1 cellular context compared by ENCODE assay signal in the genomic region with DNA sequence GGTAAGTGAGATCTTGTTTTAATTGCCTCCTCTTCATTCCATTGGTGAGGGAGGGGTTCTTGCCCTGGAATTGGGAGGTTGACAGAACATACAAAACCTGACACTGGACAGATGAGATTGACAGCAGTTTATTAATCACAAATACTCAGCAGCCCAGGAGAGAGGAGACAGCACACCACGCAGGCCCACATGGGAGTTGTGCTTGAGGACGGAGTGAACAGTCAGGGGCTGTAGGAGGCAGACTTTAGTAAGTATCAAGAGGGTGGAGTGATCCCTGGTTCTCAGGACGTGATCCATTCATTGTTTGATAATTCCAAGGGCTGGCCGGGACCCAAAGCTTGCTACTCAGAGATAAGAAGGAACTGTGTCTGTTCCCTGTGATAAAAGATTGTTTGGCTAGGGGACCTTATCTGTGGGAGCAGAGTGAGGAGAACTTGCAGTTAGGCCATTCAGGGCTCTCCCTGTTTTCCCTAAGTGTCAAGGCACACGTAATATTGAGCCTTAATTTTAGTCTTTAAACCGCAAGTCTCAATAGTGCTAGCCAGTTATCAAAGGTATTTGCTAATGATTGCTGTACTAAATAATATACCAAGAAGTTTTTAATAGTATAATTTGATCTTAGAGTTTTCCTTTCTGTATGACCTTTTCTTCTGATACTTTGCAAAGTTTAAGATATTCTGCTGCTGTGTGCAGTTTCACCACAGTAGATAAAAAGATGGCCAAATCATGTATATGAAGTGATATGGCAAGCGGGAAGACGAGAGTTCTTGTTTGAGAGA.
A peak's percentile ranks its signal among the peaks of the same experiment; 100 is the strongest.
TF ChIP-seq lines count a peak whose summit lies in the region.

No MANE protein-coding gene starts in this region.

TF ChIP-seq in K562, 482 proteins besides CTCF, POLR2A, EP300 and RAD21 (continued from another document and continues in another):
- peak; percentile 99 for TF ChIP-seq FOXM1 (IDR thresholded peaks at IDR 0.05; ENCODE audit: low read depth)
- no peak for TF ChIP-seq FOXM1 (CRISPR knock-in tag; IDR thresholded peaks at IDR 0.05; ENCODE audit: low read depth)
- TF ChIP-seq TAF15 (IDR thresholded peaks at IDR 0.05; ENCODE audit: low read depth, low read length) = no peak
- no peak for TF ChIP-seq SPI1 (IDR thresholded peaks at IDR 0.05; ENCODE audit: borderline replicate concordance, low read depth, low read length)
- no peak for TF ChIP-seq ZNF717 (CRISPR knock-in tag; IDR thresholded peaks at IDR 0.05)
- peak; percentile 82 for TF ChIP-seq ZNF239 (CRISPR knock-in tag; IDR thresholded peaks at IDR 0.05)
- TF ChIP-seq ARNT (IDR thresholded peaks at IDR 0.05) = peak; percentile 99
- no peak for TF ChIP-seq ZFP36 (IDR thresholded peaks at IDR 0.05; ENCODE audit: low read depth, low read length, partially characterized antibody)
- TF ChIP-seq TBL1XR1 (IDR thresholded peaks at IDR 0.05; ENCODE audit: low read length in 2 of 2) = peak; percentile 94 to 100
- no peak for TF ChIP-seq GABPB2 (CRISPR knock-in tag; conservative IDR thresholded peaks at IDR 0.05)
- TF ChIP-seq SRF (CRISPR knock-in tag; IDR thresholded peaks at IDR 0.05) = peak in 1 of 2 experiments; percentile 79; a peak in 2 of 4 replicates
- TF ChIP-seq ZNF316 (IDR thresholded peaks at IDR 0.05) = peak; percentile 76
- TF ChIP-seq CC2D1A (IDR thresholded peaks at IDR 0.05) = peak; percentile 100
- TF ChIP-seq, protein P1, sequence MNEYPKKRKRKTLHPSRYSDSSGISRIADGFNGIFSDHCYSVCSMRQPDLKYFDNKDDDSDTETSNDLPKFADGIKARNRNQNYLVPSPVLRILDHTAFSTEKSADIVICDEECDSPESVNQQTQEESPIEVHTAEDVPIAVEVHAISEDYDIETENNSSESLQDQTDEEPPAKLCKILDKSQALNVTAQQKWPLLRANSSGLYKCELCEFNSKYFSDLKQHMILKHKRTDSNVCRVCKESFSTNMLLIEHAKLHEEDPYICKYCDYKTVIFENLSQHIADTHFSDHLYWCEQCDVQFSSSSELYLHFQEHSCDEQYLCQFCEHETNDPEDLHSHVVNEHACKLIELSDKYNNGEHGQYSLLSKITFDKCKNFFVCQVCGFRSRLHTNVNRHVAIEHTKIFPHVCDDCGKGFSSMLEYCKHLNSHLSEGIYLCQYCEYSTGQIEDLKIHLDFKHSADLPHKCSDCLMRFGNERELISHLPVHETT (CRISPR knock-in tag; conservative IDR thresholded peaks at IDR 0.05 in 1 of 2, IDR thresholded peaks at IDR 0.05 in 1 of 2) = peak in 1 of 2 experiments; percentile 98; a peak in 2 of 4 replicates
- 0 out of 2 replicates have a peak, but pooled peaks have one; percentile 66 for TF ChIP-seq HDGF (IDR thresholded peaks at IDR 0.05)
- no peak for TF ChIP-seq ZNF121 (CRISPR knock-in tag; conservative IDR thresholded peaks at IDR 0.05)
- TF ChIP-seq, protein P2, sequence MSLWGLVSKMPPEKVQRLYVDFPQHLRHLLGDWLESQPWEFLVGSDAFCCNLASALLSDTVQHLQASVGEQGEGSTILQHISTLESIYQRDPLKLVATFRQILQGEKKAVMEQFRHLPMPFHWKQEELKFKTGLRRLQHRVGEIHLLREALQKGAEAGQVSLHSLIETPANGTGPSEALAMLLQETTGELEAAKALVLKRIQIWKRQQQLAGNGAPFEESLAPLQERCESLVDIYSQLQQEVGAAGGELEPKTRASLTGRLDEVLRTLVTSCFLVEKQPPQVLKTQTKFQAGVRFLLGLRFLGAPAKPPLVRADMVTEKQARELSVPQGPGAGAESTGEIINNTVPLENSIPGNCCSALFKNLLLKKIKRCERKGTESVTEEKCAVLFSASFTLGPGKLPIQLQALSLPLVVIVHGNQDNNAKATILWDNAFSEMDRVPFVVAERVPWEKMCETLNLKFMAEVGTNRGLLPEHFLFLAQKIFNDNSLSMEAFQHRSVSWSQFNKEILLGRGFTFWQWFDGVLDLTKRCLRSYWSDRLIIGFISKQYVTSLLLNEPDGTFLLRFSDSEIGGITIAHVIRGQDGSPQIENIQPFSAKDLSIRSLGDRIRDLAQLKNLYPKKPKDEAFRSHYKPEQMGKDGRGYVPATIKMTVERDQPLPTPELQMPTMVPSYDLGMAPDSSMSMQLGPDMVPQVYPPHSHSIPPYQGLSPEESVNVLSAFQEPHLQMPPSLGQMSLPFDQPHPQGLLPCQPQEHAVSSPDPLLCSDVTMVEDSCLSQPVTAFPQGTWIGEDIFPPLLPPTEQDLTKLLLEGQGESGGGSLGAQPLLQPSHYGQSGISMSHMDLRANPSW (CRISPR knock-in tag; IDR thresholded peaks at IDR 0.05) = peak; percentile 80; the same call in 1 of the 2 replicates
- no peak for TF ChIP-seq SIX5 (IDR thresholded peaks at IDR 0.05; ENCODE audit: borderline replicate concordance in 1 of 2, insufficient read depth in 1 of 2, low read depth in 1 of 2, low read length in 2 of 2)
- TF ChIP-seq RBM22 (IDR thresholded peaks at IDR 0.05; ENCODE audit: low read depth, low read length, poor library complexity, severe bottlenecking) = no peak
- peak; percentile 96 for TF ChIP-seq KHSRP (IDR thresholded peaks at IDR 0.05)
- TF ChIP-seq, protein P3, sequence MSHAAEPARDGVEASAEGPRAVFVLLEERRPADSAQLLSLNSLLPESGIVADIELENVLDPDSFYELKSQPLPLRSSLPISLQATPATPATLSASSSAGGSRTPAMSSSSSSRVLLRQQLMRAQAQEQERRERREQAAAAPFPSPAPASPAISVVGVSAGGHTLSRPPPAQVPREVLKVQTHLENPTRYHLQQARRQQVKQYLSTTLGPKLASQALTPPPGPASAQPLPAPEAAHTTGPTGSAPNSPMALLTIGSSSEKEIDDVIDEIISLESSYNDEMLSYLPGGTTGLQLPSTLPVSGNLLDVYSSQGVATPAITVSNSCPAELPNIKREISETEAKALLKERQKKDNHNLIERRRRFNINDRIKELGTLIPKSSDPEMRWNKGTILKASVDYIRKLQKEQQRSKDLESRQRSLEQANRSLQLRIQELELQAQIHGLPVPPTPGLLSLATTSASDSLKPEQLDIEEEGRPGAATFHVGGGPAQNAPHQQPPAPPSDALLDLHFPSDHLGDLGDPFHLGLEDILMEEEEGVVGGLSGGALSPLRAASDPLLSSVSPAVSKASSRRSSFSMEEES (CRISPR knock-in tag; IDR thresholded peaks at IDR 0.05) = no peak
- TF ChIP-seq ZNF23 (CRISPR knock-in tag; IDR thresholded peaks at IDR 0.05) = 0 out of 2 replicates have a peak, but pooled peaks have one; percentile 73
- TF ChIP-seq DNMT1 (IDR thresholded peaks at IDR 0.05) = no peak
- TF ChIP-seq, protein P4, sequence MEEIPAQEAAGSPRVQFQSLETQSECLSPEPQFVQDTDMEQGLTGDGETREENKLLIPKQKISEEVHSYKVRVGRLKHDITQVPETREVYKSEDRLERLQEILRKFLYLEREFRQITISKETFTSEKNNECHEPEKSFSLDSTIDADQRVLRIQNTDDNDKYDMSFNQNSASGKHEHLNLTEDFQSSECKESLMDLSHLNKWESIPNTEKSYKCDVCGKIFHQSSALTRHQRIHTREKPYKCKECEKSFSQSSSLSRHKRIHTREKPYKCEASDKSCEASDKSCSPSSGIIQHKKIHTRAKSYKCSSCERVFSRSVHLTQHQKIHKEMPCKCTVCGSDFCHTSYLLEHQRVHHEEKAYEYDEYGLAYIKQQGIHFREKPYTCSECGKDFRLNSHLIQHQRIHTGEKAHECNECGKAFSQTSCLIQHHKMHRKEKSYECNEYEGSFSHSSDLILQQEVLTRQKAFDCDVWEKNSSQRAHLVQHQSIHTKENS (CRISPR knock-in tag; IDR thresholded peaks at IDR 0.05) = no peak
- TF ChIP-seq POLR2B (IDR thresholded peaks at IDR 0.05; ENCODE audit: low read depth, partially characterized antibody) = no peak
- TF ChIP-seq, protein P5, sequence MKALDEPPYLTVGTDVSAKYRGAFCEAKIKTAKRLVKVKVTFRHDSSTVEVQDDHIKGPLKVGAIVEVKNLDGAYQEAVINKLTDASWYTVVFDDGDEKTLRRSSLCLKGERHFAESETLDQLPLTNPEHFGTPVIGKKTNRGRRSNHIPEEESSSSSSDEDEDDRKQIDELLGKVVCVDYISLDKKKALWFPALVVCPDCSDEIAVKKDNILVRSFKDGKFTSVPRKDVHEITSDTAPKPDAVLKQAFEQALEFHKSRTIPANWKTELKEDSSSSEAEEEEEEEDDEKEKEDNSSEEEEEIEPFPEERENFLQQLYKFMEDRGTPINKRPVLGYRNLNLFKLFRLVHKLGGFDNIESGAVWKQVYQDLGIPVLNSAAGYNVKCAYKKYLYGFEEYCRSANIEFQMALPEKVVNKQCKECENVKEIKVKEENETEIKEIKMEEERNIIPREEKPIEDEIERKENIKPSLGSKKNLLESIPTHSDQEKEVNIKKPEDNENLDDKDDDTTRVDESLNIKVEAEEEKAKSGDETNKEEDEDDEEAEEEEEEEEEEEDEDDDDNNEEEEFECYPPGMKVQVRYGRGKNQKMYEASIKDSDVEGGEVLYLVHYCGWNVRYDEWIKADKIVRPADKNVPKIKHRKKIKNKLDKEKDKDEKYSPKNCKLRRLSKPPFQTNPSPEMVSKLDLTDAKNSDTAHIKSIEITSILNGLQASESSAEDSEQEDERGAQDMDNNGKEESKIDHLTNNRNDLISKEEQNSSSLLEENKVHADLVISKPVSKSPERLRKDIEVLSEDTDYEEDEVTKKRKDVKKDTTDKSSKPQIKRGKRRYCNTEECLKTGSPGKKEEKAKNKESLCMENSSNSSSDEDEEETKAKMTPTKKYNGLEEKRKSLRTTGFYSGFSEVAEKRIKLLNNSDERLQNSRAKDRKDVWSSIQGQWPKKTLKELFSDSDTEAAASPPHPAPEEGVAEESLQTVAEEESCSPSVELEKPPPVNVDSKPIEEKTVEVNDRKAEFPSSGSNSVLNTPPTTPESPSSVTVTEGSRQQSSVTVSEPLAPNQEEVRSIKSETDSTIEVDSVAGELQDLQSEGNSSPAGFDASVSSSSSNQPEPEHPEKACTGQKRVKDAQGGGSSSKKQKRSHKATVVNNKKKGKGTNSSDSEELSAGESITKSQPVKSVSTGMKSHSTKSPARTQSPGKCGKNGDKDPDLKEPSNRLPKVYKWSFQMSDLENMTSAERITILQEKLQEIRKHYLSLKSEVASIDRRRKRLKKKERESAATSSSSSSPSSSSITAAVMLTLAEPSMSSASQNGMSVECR (CRISPR knock-in tag; IDR thresholded peaks at IDR 0.05) = no peak
- TF ChIP-seq RBM25 (IDR thresholded peaks at IDR 0.05; ENCODE audit: low read depth, low read length, severe bottlenecking) = no peak
- no peak for TF ChIP-seq XRCC4 (IDR thresholded peaks at IDR 0.05; ENCODE audit: extremely low read depth, insufficient read depth, insufficient read length)
- TF ChIP-seq, protein P6, sequence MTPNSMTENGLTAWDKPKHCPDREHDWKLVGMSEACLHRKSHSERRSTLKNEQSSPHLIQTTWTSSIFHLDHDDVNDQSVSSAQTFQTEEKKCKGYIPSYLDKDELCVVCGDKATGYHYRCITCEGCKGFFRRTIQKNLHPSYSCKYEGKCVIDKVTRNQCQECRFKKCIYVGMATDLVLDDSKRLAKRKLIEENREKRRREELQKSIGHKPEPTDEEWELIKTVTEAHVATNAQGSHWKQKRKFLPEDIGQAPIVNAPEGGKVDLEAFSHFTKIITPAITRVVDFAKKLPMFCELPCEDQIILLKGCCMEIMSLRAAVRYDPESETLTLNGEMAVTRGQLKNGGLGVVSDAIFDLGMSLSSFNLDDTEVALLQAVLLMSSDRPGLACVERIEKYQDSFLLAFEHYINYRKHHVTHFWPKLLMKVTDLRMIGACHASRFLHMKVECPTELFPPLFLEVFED (CRISPR knock-in tag; conservative IDR thresholded peaks at IDR 0.05) = peak; percentile 84
- TF ChIP-seq CBX5 (IDR thresholded peaks at IDR 0.05; ENCODE audit: borderline replicate concordance, low read depth) = 0 out of 2 replicates have a peak, but pooled peaks have one; percentile 8
- TF ChIP-seq ZKSCAN8 (CRISPR knock-in tag; IDR thresholded peaks at IDR 0.05) = peak; percentile 96
- no peak for TF ChIP-seq CHD4 (IDR thresholded peaks at IDR 0.05; ENCODE audit: insufficient read depth, insufficient replicate concordance, low read depth, low read length, poor library complexity, severe bottlenecking)
- no peak for TF ChIP-seq NFXL1 (CRISPR knock-in tag; IDR thresholded peaks at IDR 0.05)
- TF ChIP-seq, protein P7, sequence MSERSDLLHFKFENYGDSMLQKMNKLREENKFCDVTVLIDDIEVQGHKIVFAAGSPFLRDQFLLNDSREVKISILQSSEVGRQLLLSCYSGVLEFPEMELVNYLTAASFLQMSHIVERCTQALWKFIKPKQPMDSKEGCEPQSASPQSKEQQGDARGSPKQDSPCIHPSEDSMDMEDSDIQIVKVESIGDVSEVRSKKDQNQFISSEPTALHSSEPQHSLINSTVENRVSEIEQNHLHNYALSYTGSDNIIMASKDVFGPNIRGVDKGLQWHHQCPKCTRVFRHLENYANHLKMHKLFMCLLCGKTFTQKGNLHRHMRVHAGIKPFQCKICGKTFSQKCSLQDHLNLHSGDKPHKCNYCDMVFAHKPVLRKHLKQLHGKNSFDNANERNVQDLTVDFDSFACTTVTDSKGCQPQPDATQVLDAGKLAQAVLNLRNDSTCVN (CRISPR knock-in tag; IDR thresholded peaks at IDR 0.05) = peak; percentile 32; the same call in 1 of the 2 replicates
- no peak for TF ChIP-seq RFX1 (IDR thresholded peaks at IDR 0.05)
- TF ChIP-seq, protein P8, sequence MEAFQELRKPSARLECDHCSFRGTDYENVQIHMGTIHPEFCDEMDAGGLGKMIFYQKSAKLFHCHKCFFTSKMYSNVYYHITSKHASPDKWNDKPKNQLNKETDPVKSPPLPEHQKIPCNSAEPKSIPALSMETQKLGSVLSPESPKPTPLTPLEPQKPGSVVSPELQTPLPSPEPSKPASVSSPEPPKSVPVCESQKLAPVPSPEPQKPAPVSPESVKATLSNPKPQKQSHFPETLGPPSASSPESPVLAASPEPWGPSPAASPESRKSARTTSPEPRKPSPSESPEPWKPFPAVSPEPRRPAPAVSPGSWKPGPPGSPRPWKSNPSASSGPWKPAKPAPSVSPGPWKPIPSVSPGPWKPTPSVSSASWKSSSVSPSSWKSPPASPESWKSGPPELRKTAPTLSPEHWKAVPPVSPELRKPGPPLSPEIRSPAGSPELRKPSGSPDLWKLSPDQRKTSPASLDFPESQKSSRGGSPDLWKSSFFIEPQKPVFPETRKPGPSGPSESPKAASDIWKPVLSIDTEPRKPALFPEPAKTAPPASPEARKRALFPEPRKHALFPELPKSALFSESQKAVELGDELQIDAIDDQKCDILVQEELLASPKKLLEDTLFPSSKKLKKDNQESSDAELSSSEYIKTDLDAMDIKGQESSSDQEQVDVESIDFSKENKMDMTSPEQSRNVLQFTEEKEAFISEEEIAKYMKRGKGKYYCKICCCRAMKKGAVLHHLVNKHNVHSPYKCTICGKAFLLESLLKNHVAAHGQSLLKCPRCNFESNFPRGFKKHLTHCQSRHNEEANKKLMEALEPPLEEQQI (IDR thresholded peaks at IDR 0.05) = peak; percentile 100
- TF ChIP-seq RFX7 (CRISPR knock-in tag; IDR thresholded peaks at IDR 0.05) = peak; percentile 58; the same call in 1 of the 2 replicates
- peak; percentile 99; the same call in 1 of the 2 replicates for TF ChIP-seq EZH2 (IDR thresholded peaks at IDR 0.05; ENCODE audit: borderline replicate concordance, low read depth, low read length)
- TF ChIP-seq CHD2 (IDR thresholded peaks at IDR 0.05; ENCODE audit: low read depth, low read length) = peak; percentile 47
